ENCODE assay signal across 1 cellular context in the genomic region with DNA sequence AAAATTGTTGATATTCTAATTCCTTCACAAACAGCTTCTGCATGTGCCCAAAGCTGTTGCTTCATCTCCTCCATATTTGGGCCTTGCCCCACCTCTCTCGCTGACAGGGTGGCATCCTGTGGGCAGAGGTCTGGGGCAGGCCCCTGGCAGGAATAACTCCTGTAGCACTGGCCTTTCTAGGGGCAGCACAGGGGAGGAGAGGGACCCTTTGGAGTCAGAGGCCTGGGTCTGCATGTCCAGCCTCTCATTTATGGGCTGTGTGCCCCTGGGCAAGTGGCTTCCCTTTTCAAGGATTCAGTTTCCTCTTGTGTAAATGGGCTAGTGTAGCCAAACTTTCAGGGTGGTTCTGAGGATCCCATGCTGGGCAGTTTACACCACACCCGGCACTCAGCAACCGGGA.
TF ChIP-seq lines count a peak whose summit lies in the region.

No MANE protein-coding gene starts in this region.

TF ChIP-seq in HEK293, 187 proteins besides CTCF, POLR2A, EP300 and RAD21 (continued from another document):
- TF ChIP-seq, protein P1, sequence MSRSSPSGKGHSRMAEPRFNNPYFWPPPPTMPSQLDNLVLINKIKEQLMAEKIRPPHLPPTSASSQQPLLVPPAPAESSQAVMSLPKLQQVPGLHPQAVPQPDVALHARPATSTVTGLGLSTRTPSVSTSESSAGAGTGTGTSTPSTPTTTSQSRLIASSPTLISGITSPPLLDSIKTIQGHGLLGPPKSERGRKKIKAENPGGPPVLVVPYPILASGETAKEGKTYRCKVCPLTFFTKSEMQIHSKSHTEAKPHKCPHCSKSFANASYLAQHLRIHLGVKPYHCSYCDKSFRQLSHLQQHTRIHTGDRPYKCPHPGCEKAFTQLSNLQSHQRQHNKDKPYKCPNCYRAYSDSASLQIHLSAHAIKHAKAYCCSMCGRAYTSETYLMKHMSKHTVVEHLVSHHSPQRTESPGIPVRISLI (tag by site-specific recombination; IDR thresholded peaks at IDR 0.05), result no peak
